In the genomic region with DNA sequence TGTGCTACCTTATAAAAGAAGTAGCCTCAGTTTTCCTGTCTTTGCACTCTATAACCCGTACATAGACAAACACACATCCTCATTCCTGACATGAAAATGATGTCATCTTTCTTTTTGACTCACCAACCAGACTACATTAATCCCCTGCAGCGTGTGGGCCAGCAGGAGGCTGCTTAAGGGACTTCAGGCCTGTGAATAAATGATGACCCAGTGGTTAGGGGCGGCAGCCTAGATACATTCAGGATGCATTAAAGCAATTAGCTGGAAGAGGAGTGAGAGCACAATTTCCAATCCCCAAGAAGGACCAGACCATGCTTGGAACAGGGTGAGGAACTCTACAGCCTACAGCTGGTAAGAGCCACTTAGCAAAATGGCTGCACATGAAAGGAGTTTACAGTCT, we compare ENCODE assay signal across 8 cellular contexts. TPM values are rescaled to one million over a fixed set of nuclear protein-coding genes. Genes with fewer than 3 reads are reported as not detected.
A peak's percentile ranks its signal among the peaks of the same experiment; 100 is the strongest.
DNase-seq lines count a peak whose midpoint lies in the region; ATAC-seq, FAIRE-seq and TF ChIP-seq lines count a peak whose summit lies in the region.

No MANE protein-coding gene starts in this region.

- no peaks in the 10 kb centered on the region for H3K9me3 Mint-ChIP-seq in endodermal cell

- H3K27ac ChIP-seq in endodermal cell (ENCODE audit: low read depth, low read length) = peak overlapping the region; percentile 34

- peak; percentile 87 for ATAC-seq in GM21381 (IDR thresholded peaks at IDR 0.05; ENCODE audit: unreplicated experiment)
- ATAC-seq in HG03571 (IDR thresholded peaks at IDR 0.05; ENCODE audit: unreplicated experiment) = peak; percentile 81

- peaks cover 36% of the 10 kb centered on the region for H3K4me1 ChIP-seq in endodermal cell (ENCODE audit: control insufficient read depth, insufficient read depth, low read length)

- H3K36me3 ChIP-seq in endodermal cell (ENCODE audit: control insufficient read depth, insufficient read depth, low read length) = no peaks in the 10 kb centered on the region

- peaks cover 59% of the 10 kb centered on the region for H3K4me1 Mint-ChIP-seq in endodermal cell

- WGBS in endodermal cell (ENCODE audit: insufficient coverage in 1 of 2, insufficient read length in 1 of 2), 2 experiments = 83 to 87% methylated on average over 2 to 3 of the region's 3 CpGs

- no peak overlapping the region for H3K4me3 Mint-ChIP-seq in endodermal cell

- no peaks in the 10 kb centered on the region for H3K36me3 Mint-ChIP-seq in endodermal cell (ENCODE audit: low read depth)

- H3K9me3 ChIP-seq in endodermal cell (ENCODE audit: control insufficient read depth, low read length) = no peaks in the 10 kb centered on the region

- no peaks in the 10 kb centered on the region for H3K27me3 Mint-ChIP-seq in endodermal cell (ENCODE audit: insufficient read depth)

- FAIRE-seq in GM12891 (lab: Jason Lieb, UNC) = peak; percentile 69

- no peak for DNase-seq in GM12891 (ENCODE audit: insufficient read length, low spot score)
- no peak for DNase-seq in endodermal cell
- no peak for DNase-seq in AML-193 (lab: John Stamatoyannopoulos, UW)
- DNase-seq in C1 segment of cervical spinal cord (lab: John Stamatoyannopoulos, UW) = no peak
- DNase-seq in RPMI8226 = no peak
- DNase-seq in Kasumi-1 (lab: John Stamatoyannopoulos, UW) = no peak

- no peak for TF ChIP-seq POLR2A in GM12891 (IDR thresholded peaks at IDR 0.05; ENCODE audit: low read depth, low read length)

- TF ChIP-seq CTCF in endodermal cell (conservative IDR thresholded peaks at IDR 0.05) = no peak

- H3K27ac Mint-ChIP-seq in endodermal cell = no peak overlapping the region

- no peak overlapping the region for H3K9ac ChIP-seq in endodermal cell (ENCODE audit: extremely low read depth, low read length, poor library complexity, severe bottlenecking)

- H3K4me3 ChIP-seq in endodermal cell (ENCODE audit: low read length) = no peak overlapping the region

- no peaks in the 10 kb centered on the region for H3K27me3 ChIP-seq in endodermal cell (ENCODE audit: control insufficient read depth, insufficient read depth, low read length, poor library complexity, severe bottlenecking)

TF ChIP-seq in GM12891, 5 proteins besides CTCF, POLR2A, EP300 and RAD21:
- TF ChIP-seq TAF1 (IDR thresholded peaks at IDR 0.05; ENCODE audit: low read depth, low read length) (no peak), SPI1 (IDR thresholded peaks at IDR 0.05; ENCODE audit: low read depth, low read length) (peak; percentile 76)
TF ChIP-seq in GM12891: peak in this region for 1.

RNA-seq across cellular contexts. Expression of a gene that starts 57.3 kb away (rescaled TPM):
- polyA plus RNA-seq in GM12891 (2012; ENCODE audit: low read depth, missing spikeins) = 6.7 TPM
- 10 to 100 TPM; 27.4 to 27.8 TPM for total RNA-seq in endodermal cell
- polyA plus RNA-seq in endodermal cell (2013, experiment 1 of 2) = 23.3 TPM
- 22.4 TPM for polyA plus RNA-seq in endodermal cell (2013, experiment 2 of 2)
